In genomic region chr18:52334896-52335295, GRCh38 we compare ENCODE assay signal across 1 cellular context.
A peak's percentile ranks its signal among the peaks of the same experiment; 100 is the strongest.
TF ChIP-seq lines count a peak whose summit lies in the region.

No MANE protein-coding gene starts in this region.

TF ChIP-seq in IMR-90, 13 proteins besides CTCF, POLR2A, EP300 and RAD21 (continued from another document):
- TF ChIP-seq MAFK (IDR thresholded peaks at IDR 0.05; ENCODE audit: low read depth, low read length) (no peak), FOS (IDR thresholded peaks at IDR 0.05; ENCODE audit: low read depth, low read length) (0 out of 2 replicates have a peak, but pooled peaks have one; percentile 13)
TF ChIP-seq in IMR-90: peak in this region for 1.
